In genomic region chr20:59948828-59949720, GRCh38 we compare ENCODE assay signal across 9 cellular contexts. TPM values are rescaled to one million over a fixed set of nuclear protein-coding genes. Genes with fewer than 3 reads are reported as not detected.
DNase-seq lines count a peak whose midpoint lies in the region; ATAC-seq and TF ChIP-seq lines count a peak whose summit lies in the region.
"Had no signal": no experiment of that assay in that cellular context is flagged by ENCODE, and none has a peak within 500 bp of the region (broad histone marks: within the 10 kb centered on the region; RNA-seq: fewer than 3 reads in every experiment).

No MANE protein-coding gene starts in this region.

- peak overlapping the region; percentile 52 for H3K4me3 Mint-ChIP-seq in activated CD4-positive, alpha-beta T cell treated with anti-CD3 and anti-CD28 coated beads, Interleukin-2, amount 10 ng/mL, durations not matched to agents 7 days and 5 days
- H3K4me3 Mint-ChIP-seq: dendritic cell treated with granulocyte-macrophage colony-stimulating factor and Interleukin-4, amounts not matched to agents 40 ng/mL and 50 ng/mL, for 4 days had no signal

- peaks cover 31% of the 10 kb centered on the region for H3K4me1 Mint-ChIP-seq in activated CD4-positive, alpha-beta T cell treated with anti-CD3 and anti-CD28 coated beads, Interleukin-2, amount 10 ng/mL, durations not matched to agents 7 days and 5 days

- no peaks in the 10 kb centered on the region for H3K27me3 Mint-ChIP-seq in activated CD4-positive, alpha-beta T cell treated with anti-CD3 and anti-CD28 coated beads, Interleukin-2, amount 10 ng/mL, durations not matched to agents 7 days and 5 days
- H3K27me3 Mint-ChIP-seq: dendritic cell treated with granulocyte-macrophage colony-stimulating factor and Interleukin-4, amounts not matched to agents 40 ng/mL and 50 ng/mL, for 4 days had no signal

- CTCF ChIA-PET in activated CD4-positive, alpha-beta T cell treated with anti-CD3 and anti-CD28 coated beads, Interleukin-2, amount 10 ng/mL, durations not matched to agents 7 days and 5 days (lab: Charles Lee) = interaction anchor here (0.7 to 2.6 kb wide), 6 partner anchors 8 to 318 kb away, joined by 3 to 9 read pairs (median 4); partner anchors contain the start of genes CDH26, FAM217B, PPP1R3D and SYCP2

- H3K4me3 ChIP-seq in fibroblast of villous mesenchyme (ENCODE audit: low read depth, low read length) (no peak overlapping the region), retinal pigment epithelial cell (ENCODE audit: low read length) (no peak overlapping the region)

- ATAC-seq in GM21447 (IDR thresholded peaks at IDR 0.05; ENCODE audit: unreplicated experiment) = peak; percentile 66

- peaks cover 20% of the 10 kb centered on the region for H3K36me3 Mint-ChIP-seq in activated CD4-positive, alpha-beta T cell treated with anti-CD3 and anti-CD28 coated beads, Interleukin-2, amount 10 ng/mL, durations not matched to agents 7 days and 5 days (ENCODE audit: low read depth)

- TF ChIP-seq CTCF in fibroblast of villous mesenchyme (IDR thresholded peaks at IDR 0.05; ENCODE audit: insufficient read depth, low read depth, low read length) (peak; percentile 61), retinal pigment epithelial cell (conservative IDR thresholded peaks at IDR 0.05; ENCODE audit: low read depth, low read length) (peak; percentile 72)

- H3K9me3 Mint-ChIP-seq in activated CD4-positive, alpha-beta T cell treated with anti-CD3 and anti-CD28 coated beads, Interleukin-2, amount 10 ng/mL, durations not matched to agents 7 days and 5 days = no peaks in the 10 kb centered on the region
- H3K9me3 Mint-ChIP-seq: dendritic cell treated with granulocyte-macrophage colony-stimulating factor and Interleukin-4, amounts not matched to agents 40 ng/mL and 50 ng/mL, for 4 days had no signal

- H3K27ac Mint-ChIP-seq in activated CD4-positive, alpha-beta T cell treated with anti-CD3 and anti-CD28 coated beads, Interleukin-2, amount 10 ng/mL, durations not matched to agents 7 days and 5 days = peak overlapping the region; percentile 85
- H3K27ac Mint-ChIP-seq: dendritic cell treated with granulocyte-macrophage colony-stimulating factor and Interleukin-4, amounts not matched to agents 40 ng/mL and 50 ng/mL, for 4 days had no signal

- POLR2A ChIA-PET in activated CD4-positive, alpha-beta T cell treated with anti-CD3 and anti-CD28 coated beads, Interleukin-2, amount 10 ng/mL, durations not matched to agents 7 days and 5 days (lab: Charles Lee) = no interaction called here

- DNase-seq in NCI-H1436 (lab: John Stamatoyannopoulos, UW) (peak; percentile 62), NCI-H1436 treated with DMSO at 0.1 percent for 48 hours (lab: John Stamatoyannopoulos, UW) (no peak), NCI-H2029 (lab: John Stamatoyannopoulos, UW) (peak; percentile 64), fibroblast of villous mesenchyme (ENCODE audit: low read depth) (peak; percentile 60), retinal pigment epithelial cell (ENCODE audit: low read depth) (no peak), UCSD-AML1 (lab: John Stamatoyannopoulos, UW; ENCODE audit: unreplicated experiment) (no peak)
- peak; percentile 68 for DNase-seq in activated CD4-positive, alpha-beta T cell treated with anti-CD3 and anti-CD28 coated beads, Interleukin-2, amount 10 ng/mL, durations not matched to agents 7 days and 5 days

RNA-seq across cellular contexts. Expression of gene FAM217B, which starts 8.9 kb away (rescaled TPM):
- total RNA-seq in activated CD4-positive, alpha-beta T cell treated with anti-CD3 and anti-CD28 coated beads, Interleukin-2, amount 10 ng/mL, durations not matched to agents 7 days and 5 days = 10 to 100 TPM; 33.7 to 40.6 TPM
- 3.9 and 5.6 TPM in 2 replicates for total RNA-seq in fibroblast of villous mesenchyme

RNA-seq across cellular contexts. Expression of gene PPP1R3D, which starts 9.0 kb away (rescaled TPM):
- total RNA-seq in activated CD4-positive, alpha-beta T cell treated with anti-CD3 and anti-CD28 coated beads, Interleukin-2, amount 10 ng/mL, durations not matched to agents 7 days and 5 days = 1 to 10 TPM; 7.0 to 7.5 TPM
- total RNA-seq in fibroblast of villous mesenchyme = 6.4 and 8.2 TPM in 2 replicates

RNA-seq across cellular contexts. Expression of gene CDH26, which starts 9.1 kb away (rescaled TPM):
- total RNA-seq in activated CD4-positive, alpha-beta T cell treated with anti-CD3 and anti-CD28 coated beads, Interleukin-2, amount 10 ng/mL, durations not matched to agents 7 days and 5 days = under 1 TPM; 0.40 to 0.47 TPM
- total RNA-seq in fibroblast of villous mesenchyme = 0.32 and 0.86 TPM in 2 replicates

RNA-seq across cellular contexts. Expression of gene SYCP2, which starts 15.6 kb away (rescaled TPM):
- 1 to 10 TPM; 7.6 to 9.1 TPM for total RNA-seq in activated CD4-positive, alpha-beta T cell treated with anti-CD3 and anti-CD28 coated beads, Interleukin-2, amount 10 ng/mL, durations not matched to agents 7 days and 5 days
- 1.6 and 3.0 TPM in 2 replicates for total RNA-seq in fibroblast of villous mesenchyme

Comparison
In these comparisons a context has a peak if more than half of its experiments do, and no peak if none do; other contexts are left out.
1. DNase-seq: peak in NCI-H1436 (single experiment), NCI-H2029 (single experiment), activated CD4-positive, alpha-beta T cell treated with anti-CD3 and anti-CD28 coated beads, Interleukin-2, amount 10 ng/mL, durations not matched to agents 7 days and 5 days (single experiment) and fibroblast of villous mesenchyme (single experiment); none in NCI-H1436 treated with DMSO at 0.1 percent for 48 hours (single experiment), retinal pigment epithelial cell (single experiment) and UCSD-AML1 (single experiment).